1 cellular context compared by ENCODE assay signal in the genomic region with DNA sequence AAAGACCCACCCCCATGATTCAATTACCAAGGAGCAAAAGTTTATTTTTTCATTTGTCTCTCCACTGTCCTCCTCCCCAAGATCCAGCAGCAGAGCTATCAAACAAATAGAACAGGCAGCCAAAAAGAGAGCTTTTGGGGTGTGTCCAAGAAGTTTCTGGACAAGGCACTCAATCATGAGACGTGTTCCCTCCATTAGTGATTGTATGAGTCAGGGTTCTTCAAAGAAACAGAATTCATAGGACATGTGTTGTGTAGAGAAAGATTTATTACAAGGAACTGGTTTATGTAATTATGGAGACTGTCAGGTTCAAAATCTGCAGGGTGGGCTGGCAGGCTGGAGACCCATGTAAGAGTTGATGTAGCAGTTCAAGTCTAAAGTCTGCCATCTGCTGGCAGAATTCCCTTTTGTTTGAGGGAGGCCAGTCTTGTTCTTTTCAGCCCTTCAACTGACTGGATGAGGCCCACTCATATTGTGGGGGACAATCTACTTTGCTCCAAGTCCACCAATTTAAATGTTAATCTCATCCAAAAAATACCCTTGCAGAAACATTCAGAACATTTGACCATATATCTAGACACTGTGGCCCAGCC.
TF ChIP-seq lines count a peak whose summit lies in the region.

No MANE protein-coding gene starts in this region.

TF ChIP-seq in WTC11, 78 proteins besides CTCF, POLR2A, EP300 and RAD21 (continued from another document):
- TF ChIP-seq NR1H2 (CRISPR knock-in tag; IDR thresholded peaks at IDR 0.05) (no peak), SMAD4 (CRISPR knock-in tag; IDR thresholded peaks at IDR 0.05) (no peak), ZNF416 (CRISPR knock-in tag; IDR thresholded peaks at IDR 0.05) (no peak), KAT7 (CRISPR knock-in tag; IDR thresholded peaks at IDR 0.05; ENCODE audit: borderline replicate concordance) (no peak), ZNF232 (CRISPR knock-in tag; IDR thresholded peaks at IDR 0.05) (no peak), TEAD1 (CRISPR knock-in tag; IDR thresholded peaks at IDR 0.05) (no peak), FOXK1 (CRISPR knock-in tag; IDR thresholded peaks at IDR 0.05) (no peak), ETV6 (CRISPR knock-in tag; IDR thresholded peaks at IDR 0.05) (no peak), CREM (CRISPR knock-in tag; IDR thresholded peaks at IDR 0.05) (no peak), OVOL2 (CRISPR knock-in tag; IDR thresholded peaks at IDR 0.05; ENCODE audit: borderline replicate concordance) (no peak), GRHL2 (CRISPR knock-in tag; IDR thresholded peaks at IDR 0.05; ENCODE audit: insufficient replicate concordance, severe bottlenecking) (no peak)
- TF ChIP-seq, protein P1, sequence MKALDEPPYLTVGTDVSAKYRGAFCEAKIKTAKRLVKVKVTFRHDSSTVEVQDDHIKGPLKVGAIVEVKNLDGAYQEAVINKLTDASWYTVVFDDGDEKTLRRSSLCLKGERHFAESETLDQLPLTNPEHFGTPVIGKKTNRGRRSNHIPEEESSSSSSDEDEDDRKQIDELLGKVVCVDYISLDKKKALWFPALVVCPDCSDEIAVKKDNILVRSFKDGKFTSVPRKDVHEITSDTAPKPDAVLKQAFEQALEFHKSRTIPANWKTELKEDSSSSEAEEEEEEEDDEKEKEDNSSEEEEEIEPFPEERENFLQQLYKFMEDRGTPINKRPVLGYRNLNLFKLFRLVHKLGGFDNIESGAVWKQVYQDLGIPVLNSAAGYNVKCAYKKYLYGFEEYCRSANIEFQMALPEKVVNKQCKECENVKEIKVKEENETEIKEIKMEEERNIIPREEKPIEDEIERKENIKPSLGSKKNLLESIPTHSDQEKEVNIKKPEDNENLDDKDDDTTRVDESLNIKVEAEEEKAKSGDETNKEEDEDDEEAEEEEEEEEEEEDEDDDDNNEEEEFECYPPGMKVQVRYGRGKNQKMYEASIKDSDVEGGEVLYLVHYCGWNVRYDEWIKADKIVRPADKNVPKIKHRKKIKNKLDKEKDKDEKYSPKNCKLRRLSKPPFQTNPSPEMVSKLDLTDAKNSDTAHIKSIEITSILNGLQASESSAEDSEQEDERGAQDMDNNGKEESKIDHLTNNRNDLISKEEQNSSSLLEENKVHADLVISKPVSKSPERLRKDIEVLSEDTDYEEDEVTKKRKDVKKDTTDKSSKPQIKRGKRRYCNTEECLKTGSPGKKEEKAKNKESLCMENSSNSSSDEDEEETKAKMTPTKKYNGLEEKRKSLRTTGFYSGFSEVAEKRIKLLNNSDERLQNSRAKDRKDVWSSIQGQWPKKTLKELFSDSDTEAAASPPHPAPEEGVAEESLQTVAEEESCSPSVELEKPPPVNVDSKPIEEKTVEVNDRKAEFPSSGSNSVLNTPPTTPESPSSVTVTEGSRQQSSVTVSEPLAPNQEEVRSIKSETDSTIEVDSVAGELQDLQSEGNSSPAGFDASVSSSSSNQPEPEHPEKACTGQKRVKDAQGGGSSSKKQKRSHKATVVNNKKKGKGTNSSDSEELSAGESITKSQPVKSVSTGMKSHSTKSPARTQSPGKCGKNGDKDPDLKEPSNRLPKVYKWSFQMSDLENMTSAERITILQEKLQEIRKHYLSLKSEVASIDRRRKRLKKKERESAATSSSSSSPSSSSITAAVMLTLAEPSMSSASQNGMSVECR (CRISPR knock-in tag; IDR thresholded peaks at IDR 0.05; ENCODE audit: borderline replicate concordance): no peak
- TF ChIP-seq, protein P2, sequence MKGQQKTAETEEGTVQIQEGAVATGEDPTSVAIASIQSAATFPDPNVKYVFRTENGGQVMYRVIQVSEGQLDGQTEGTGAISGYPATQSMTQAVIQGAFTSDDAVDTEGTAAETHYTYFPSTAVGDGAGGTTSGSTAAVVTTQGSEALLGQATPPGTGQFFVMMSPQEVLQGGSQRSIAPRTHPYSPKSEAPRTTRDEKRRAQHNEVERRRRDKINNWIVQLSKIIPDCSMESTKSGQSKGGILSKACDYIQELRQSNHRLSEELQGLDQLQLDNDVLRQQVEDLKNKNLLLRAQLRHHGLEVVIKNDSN (CRISPR knock-in tag; IDR thresholded peaks at IDR 0.05): no peak
- TF ChIP-seq, protein P3, sequence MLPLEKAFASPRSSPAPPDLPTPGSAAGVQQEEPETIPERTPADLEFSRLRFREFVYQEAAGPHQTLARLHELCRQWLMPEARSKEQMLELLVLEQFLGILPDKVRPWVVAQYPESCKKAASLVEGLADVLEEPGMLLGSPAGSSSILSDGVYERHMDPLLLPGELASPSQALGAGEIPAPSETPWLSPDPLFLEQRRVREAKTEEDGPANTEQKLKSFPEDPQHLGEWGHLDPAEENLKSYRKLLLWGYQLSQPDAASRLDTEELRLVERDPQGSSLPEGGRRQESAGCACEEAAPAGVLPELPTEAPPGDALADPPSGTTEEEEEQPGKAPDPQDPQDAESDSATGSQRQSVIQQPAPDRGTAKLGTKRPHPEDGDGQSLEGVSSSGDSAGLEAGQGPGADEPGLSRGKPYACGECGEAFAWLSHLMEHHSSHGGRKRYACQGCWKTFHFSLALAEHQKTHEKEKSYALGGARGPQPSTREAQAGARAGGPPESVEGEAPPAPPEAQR (CRISPR knock-in tag; IDR thresholded peaks at IDR 0.05): no peak
- TF ChIP-seq, protein P4, sequence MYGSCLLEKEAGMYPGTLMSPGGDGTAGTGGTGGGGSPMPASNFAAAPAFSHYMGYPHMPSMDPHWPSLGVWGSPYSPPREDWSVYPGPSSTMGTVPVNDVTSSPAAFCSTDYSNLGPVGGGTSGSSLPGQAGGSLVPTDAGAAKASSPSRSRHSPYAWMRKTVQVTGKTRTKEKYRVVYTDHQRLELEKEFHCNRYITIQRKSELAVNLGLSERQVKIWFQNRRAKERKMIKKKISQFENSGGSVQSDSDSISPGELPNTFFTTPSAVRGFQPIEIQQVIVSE (CRISPR knock-in tag; IDR thresholded peaks at IDR 0.05; ENCODE audit: borderline replicate concordance): no peak
